8 cellular contexts compared by ENCODE assay signal in the genomic region with DNA sequence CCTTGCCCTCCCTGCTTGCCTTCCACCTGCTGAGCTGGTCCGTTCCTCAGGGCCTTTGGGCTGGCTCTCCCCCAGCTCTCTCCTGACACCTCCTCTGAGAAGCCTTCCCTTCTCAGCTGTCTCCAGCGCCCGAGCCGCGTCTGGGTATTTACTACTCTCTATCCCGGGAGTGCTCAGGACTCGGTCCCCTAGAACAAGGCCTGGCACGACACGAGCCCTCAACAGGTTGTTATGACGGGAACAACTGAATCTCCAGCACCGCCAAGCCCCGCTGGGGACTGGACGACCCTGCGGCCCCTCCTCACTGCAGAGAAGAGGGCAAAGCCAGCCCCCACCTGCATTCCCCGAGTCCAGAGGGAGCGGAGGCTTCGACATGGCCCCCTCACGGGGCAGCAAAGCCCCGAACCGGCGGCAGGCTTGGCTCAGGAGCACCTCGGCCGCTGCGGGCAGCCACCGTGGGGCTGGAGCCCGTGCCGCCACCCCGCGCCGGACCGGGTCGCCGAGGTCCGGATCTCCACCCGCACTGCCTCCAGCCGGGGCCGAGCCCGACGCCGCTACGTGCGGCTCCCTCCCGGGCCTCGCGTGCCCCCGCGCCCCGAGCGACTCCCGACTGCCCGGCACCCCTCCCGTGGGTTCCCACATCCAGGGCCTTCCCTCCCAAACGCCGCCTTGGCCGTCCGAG. TPM values are rescaled to one million over a fixed set of nuclear protein-coding genes. Genes with fewer than 3 reads are reported as not detected.
A peak's percentile ranks its signal among the peaks of the same experiment; 100 is the strongest.
DNase-seq lines count a peak whose midpoint lies in the region; ATAC-seq and TF ChIP-seq lines count a peak whose summit lies in the region.

No MANE protein-coding gene starts in this region.

- TF ChIP-seq CTCF in heart left ventricle (IDR thresholded peaks at IDR 0.05), result no peak
- no peak for TF ChIP-seq CTCF in psoas muscle (IDR thresholded peaks at IDR 0.05)

- no peaks in the 10 kb centered on the region for H3K27me3 ChIP-seq in heart left ventricle
- H3K27me3 ChIP-seq in psoas muscle (ENCODE audit: insufficient read depth in 3 of 3, low read length in 2 of 3), result no peaks in the 10 kb centered on the region

- H3K9me3 ChIP-seq in heart left ventricle, result no peaks in the 10 kb centered on the region
- no peaks in the 10 kb centered on the region for H3K9me3 ChIP-seq in psoas muscle

- H3K36me3 ChIP-seq in heart left ventricle, result no peaks in the 10 kb centered on the region
- H3K36me3 ChIP-seq in psoas muscle (ENCODE audit: insufficient read depth in 1 of 2, low read depth in 1 of 2), result no peaks in the 10 kb centered on the region

- no peak for TF ChIP-seq POLR2A in heart left ventricle (IDR thresholded peaks at IDR 0.05)

- intact Hi-C loops in heart left ventricle (cut with DNase I) (loop anchor here in 3 of 10 donors (1.0 to 10.0 kb wide), 3 partner anchors 9 to 233 kb away; partner anchors contain the start of genes ABTB1 (in 1 of the 3), MCM2 (in 1 of the 3) and MGLL (in 1 of the 3)), psoas muscle (cut with DNase I) (no loop called here)

- H3K4me3 ChIP-seq in heart left ventricle (peak overlapping the region; percentile 77 to 99 (median 96)), psoas muscle (peak overlapping the region; percentile 99)

- H3K4me1 ChIP-seq in heart left ventricle (peaks cover 0 to 59% (median 42%) of the 10 kb centered on the region in 12 donors), psoas muscle (peaks cover 33% of the 10 kb centered on the region)

- WGBS in heart left ventricle, 4 donors, result 0% methylated on average over 11 to 56 of the region's 56 CpGs
- 0 to 1% (median 0%) methylated on average over 36 to 56 of the region's 56 CpGs for WGBS in psoas muscle, 3 donors

- DNase-seq in activated T-cell treated with anti-CD3 and anti-CD28 coated beads for 4 hours, result peak; percentile 10
- DNase-seq in activated T-cell treated with anti-CD3 and anti-CD28 coated beads, Interleukin-2, amount 50 U/mL, for 1 hour, result no peak
- peak; percentile 32 for DNase-seq in activated gamma-delta T cell (lab: John Stamatoyannopoulos, UW)
- DNase-seq in heart left ventricle, result peak in 2 of 5 donors; percentile 40 to 80
- peak in 1 of 2 donors; percentile 76 for DNase-seq in psoas muscle

- peak; percentile 11 for ATAC-seq in HG03354 (IDR thresholded peaks at IDR 0.05; ENCODE audit: poor library complexity, severe bottlenecking, unreplicated experiment)
- peak in 1 of 4 donors; percentile 30 for ATAC-seq in heart left ventricle
- ATAC-seq in psoas muscle, result peak; percentile 7 to 29 (median 20)
- no peak for ATAC-seq in GM21381 (IDR thresholded peaks at IDR 0.05; ENCODE audit: unreplicated experiment)
- ATAC-seq in HG02938 (IDR thresholded peaks at IDR 0.05; ENCODE audit: unreplicated experiment), result no peak

- H3K27ac ChIP-seq in heart left ventricle, result peak overlapping the region; percentile 85 to 97 (median 94)
- peak overlapping the region; percentile 94 for H3K27ac ChIP-seq in psoas muscle

RNA-seq across cellular contexts. Expression of gene TPRA1, which starts 0.8 kb away (rescaled TPM):
- total RNA-seq in heart left ventricle, result 10 to 100 TPM; 13.4 to 29.0 (median 20.4) TPM
- polyA plus RNA-seq in heart left ventricle, result 10 to 100 TPM; 16.1 to 27.8 TPM
- total RNA-seq in psoas muscle, result 10 to 100 TPM; 20.7 to 24.2 (median 22.1) TPM
- polyA plus RNA-seq in psoas muscle, result 10 to 100 TPM; 25.3 to 26.7 (median 26.1) TPM

RNA-seq across cellular contexts. Expression of gene MCM2, which starts 8.5 kb away (rescaled TPM):
- 10 to 100 TPM in 1 of 9 donors, 1 to 10 TPM in 8; 4.0 to 12.4 (median 7.3) TPM for total RNA-seq in heart left ventricle
- 1 to 10 TPM; 1.8 to 5.3 TPM for polyA plus RNA-seq in heart left ventricle
- total RNA-seq in psoas muscle, result 1 to 10 TPM; 4.5 to 6.0 (median 5.3) TPM
- polyA plus RNA-seq in psoas muscle, result 1 to 10 TPM; 2.4 to 5.2 (median 4.0) TPM

RNA-seq across cellular contexts. Expression of gene PODXL2, which starts 39.2 kb away (rescaled TPM):
- total RNA-seq in heart left ventricle (1 to 10 TPM in 8 of 9 donors, under 1 TPM in 1; 1.00 to 4.1 (median 2.1) TPM), psoas muscle (1 to 10 TPM; 1.4 to 2.6 (median 1.8) TPM)
- polyA plus RNA-seq in heart left ventricle (1 to 10 TPM in 1 of 2 donors, under 1 TPM in 1; 0.72 to 3.2 TPM), psoas muscle (1 to 10 TPM; 1.4 to 3.0 (median 2.5) TPM)

Comparison
In these comparisons a context has a peak if more than half of its experiments do, and no peak if none do; other contexts are left out.
1. ATAC-seq: peak in HG03354 (single experiment) and psoas muscle (4 of 4); none in GM21381 (single experiment) and HG02938 (single experiment).